9 cellular contexts compared by ENCODE assay signal in genomic region chr16:67277294-67277998, GRCh38. TPM values are rescaled to one million over a fixed set of nuclear protein-coding genes. Genes with fewer than 3 reads are reported as not detected.
A peak's percentile ranks its signal among the peaks of the same experiment; 100 is the strongest.
DNase-seq lines count a peak whose midpoint lies in the region; ATAC-seq and TF ChIP-seq lines count a peak whose summit lies in the region.
"Had no signal": no experiment of that assay in that cellular context is flagged by ENCODE, and none has a peak within 500 bp of the region (broad histone marks: within the 10 kb centered on the region; RNA-seq: fewer than 3 reads in every experiment).

No MANE protein-coding gene starts in this region.

- BruUV-seq in PC-9 (replicated peaks; lab: Mats Ljungman, UMichigan): TSS peak; percentile 29

- H3F3A ChIP-seq in PC-9 (ENCODE audit: insufficient read depth, low read depth): peaks cover 28% of the 10 kb centered on the region

- peaks cover 10% of the 10 kb centered on the region for H3K36me3 Mint-ChIP-seq in effector memory CD8-positive, alpha-beta T cell (ENCODE audit: insufficient read depth)
- no peaks in the 10 kb centered on the region for H3K36me3 Mint-ChIP-seq in glutamatergic neuron (ENCODE audit: unreplicated experiment)

- H3K27me3 Mint-ChIP-seq in effector memory CD8-positive, alpha-beta T cell: no peaks in the 10 kb centered on the region
- H3K27me3 Mint-ChIP-seq in glutamatergic neuron (ENCODE audit: unreplicated experiment): no peaks in the 10 kb centered on the region

- H3K4me1 ChIP-seq in PC-9 (replicated peaks; ENCODE audit: insufficient read depth) (peaks cover 24% of the 10 kb centered on the region), ovary (ENCODE audit: insufficient read depth) (peaks cover 12% of the 10 kb centered on the region)

- no peaks in the 10 kb centered on the region for H3K9me3 Mint-ChIP-seq in effector memory CD8-positive, alpha-beta T cell
- H3K9me3 Mint-ChIP-seq in glutamatergic neuron (ENCODE audit: unreplicated experiment): peaks cover 5% of the 10 kb centered on the region

- H2AFZ ChIP-seq in PC-9: no peak overlapping the region

- peak overlapping the region; percentile 67 to 81 for H3K27ac Mint-ChIP-seq in effector memory CD8-positive, alpha-beta T cell
- no peak overlapping the region for H3K27ac Mint-ChIP-seq in glutamatergic neuron (ENCODE audit: unreplicated experiment)

- no peak for TF ChIP-seq POLR2A in ovary (IDR thresholded peaks at IDR 0.05)

- peak overlapping the region; percentile 61 to 69 for H3K4me3 Mint-ChIP-seq in effector memory CD8-positive, alpha-beta T cell
- no peak overlapping the region for H3K4me3 Mint-ChIP-seq in glutamatergic neuron (ENCODE audit: unreplicated experiment)

- CTCF ChIA-PET in PC-9 (lab: Charles Lee): interaction anchor here (0.5 to 2.4 kb wide), 8 partner anchors 12 to 137 kb away, joined by 3 to 11 read pairs (median 4); partner anchors contain the start of gene NOL3

- H3K27me3 ChIP-seq in PC-9 (ENCODE audit: insufficient read depth, low read depth): no peaks in the 10 kb centered on the region
- H3K27me3 ChIP-seq in ovary: no peaks in the 10 kb centered on the region
- H3K27me3 ChIP-seq in WERI-Rb-1 (ENCODE audit: insufficient read depth, low read depth, severe bottlenecking): no peaks in the 10 kb centered on the region

- H3K4me3 ChIP-seq in PC-9 (peak overlapping the region; percentile 75; the same call in 1 of the 2 replicates), ovary (no peak overlapping the region), WERI-Rb-1 (ENCODE audit: low read depth, low read length) (no peak overlapping the region)

- no peaks in the 10 kb centered on the region for H3K9me2 ChIP-seq in PC-9 (ENCODE audit: insufficient read depth)

- H3K27ac ChIP-seq in PC-9 (peak overlapping the region; percentile 70), ovary (peak overlapping the region in 1 of 2 donors; percentile 50), WERI-Rb-1 (no peak overlapping the region)

- no peak for TF ChIP-seq CTCF in PC-9 (conservative IDR thresholded peaks at IDR 0.05)
- no peak for TF ChIP-seq CTCF in ovary (IDR thresholded peaks at IDR 0.05)
- no peak for TF ChIP-seq CTCF in WERI-Rb-1 (IDR thresholded peaks at IDR 0.05; ENCODE audit: low read depth, low read length)
- no peak for TF ChIP-seq CTCF in glutamatergic neuron (IDR thresholded peaks at IDR 0.05; ENCODE audit: partially characterized antibody, unreplicated experiment)

- DNase-seq in EH (ENCODE audit: low read depth) (peak; percentile 99), PC-9 (peak; percentile 87 to 91), ovary (peak in 3 of 5 donors; percentile 47 to 61 (median 60)), WERI-Rb-1 (no peak), DMS 273 (lab: John Stamatoyannopoulos, UW; ENCODE audit: unreplicated experiment) (no peak), glutamatergic neuron (no peak)
- DNase-seq in effector memory CD8-positive, alpha-beta T cell: no peak

- intact Hi-C loops in PC-9 (cut with micrococcal nuclease; ENCODE audit: unreplicated experiment): loop anchor here (2.0 to 5.0 kb wide), 4 partner anchors 31 to 190 kb away; partner anchors contain the start of gene FHOD1
- intact Hi-C loops in ovary (cut with DNase I): loop anchor here in 1 of 4 donors (5.0 kb wide), 1 partner anchor 120 kb away; no protein-coding TSS in a partner anchor

- H3K36me3 ChIP-seq in PC-9 (ENCODE audit: low read depth) (peaks cover 5% of the 10 kb centered on the region; the same call in 1 of the 2 replicates), ovary (no peaks in the 10 kb centered on the region), WERI-Rb-1 (peaks cover 38% of the 10 kb centered on the region)

- no peaks in the 10 kb centered on the region for H4K20me1 ChIP-seq in PC-9 (ENCODE audit: insufficient read depth)

- TF ChIP-seq EP300 in ovary (IDR thresholded peaks at IDR 0.05): no peak

- no peak for ATAC-seq in effector memory CD8-positive, alpha-beta T cell (replicated peaks)
- ATAC-seq in HG03432 (IDR thresholded peaks at IDR 0.05; ENCODE audit: unreplicated experiment): no peak

- peak overlapping the region; percentile 93 for H3K4me2 ChIP-seq in PC-9

- H3K9me3 ChIP-seq in PC-9 (ENCODE audit: insufficient read depth, low read depth): no peaks in the 10 kb centered on the region
- no peaks in the 10 kb centered on the region for H3K9me3 ChIP-seq in ovary
- no peaks in the 10 kb centered on the region for H3K9me3 ChIP-seq in WERI-Rb-1 (ENCODE audit: severe bottlenecking)

- POLR2A ChIA-PET in PC-9 (lab: Charles Lee; ENCODE audit: unreplicated experiment): interaction anchor here (0.5 to 1.1 kb wide), 7 partner anchors 8 to 960 kb away, joined by 3 to 8 read pairs (median 5); partner anchors contain the start of gene FHOD1

- 71 to 79% (median 77%) methylated on average over 4 of the region's 4 CpGs for WGBS in ovary, 3 donors

- H3K4me1 Mint-ChIP-seq in effector memory CD8-positive, alpha-beta T cell (ENCODE audit: low read depth in 2 of 2): peaks cover 0 to 9% of the 10 kb centered on the region in 2 donors
- no peaks in the 10 kb centered on the region for H3K4me1 Mint-ChIP-seq in glutamatergic neuron (ENCODE audit: low read depth, unreplicated experiment)

- H3K79me2 ChIP-seq in PC-9 (ENCODE audit: low read depth): peaks cover 23% of the 10 kb centered on the region; the same call in 1 of the 2 replicates

RNA-seq across cellular contexts. Expression of gene PLEKHG4, which starts 1.9 kb away (rescaled TPM):
- total RNA-seq in PC-9 (2021) (14.0 and 17.3 TPM in 2 replicates), ovary (10 to 100 TPM; 12.4 to 37.9 (median 27.6) TPM), glutamatergic neuron (ENCODE audit: unreplicated experiment) (3.4 TPM)
- 10 to 100 TPM in 1 of 2 donors, 1 to 10 TPM in 1; 5.1 to 38.6 TPM for polyA plus RNA-seq in ovary

RNA-seq across cellular contexts. Expression of gene SLC9A5, which starts 28.7 kb away (rescaled TPM):
- total RNA-seq in PC-9 (2021): 5.2 and 6.9 TPM in 2 replicates
- 1 to 10 TPM in 5 of 7 donors, under 1 TPM in 2; 0.36 to 3.1 (median 1.3) TPM for total RNA-seq in ovary
- 1 to 10 TPM in 1 of 2 donors, under 1 TPM in 1; 0.53 to 1.1 TPM for polyA plus RNA-seq in ovary
- total RNA-seq in glutamatergic neuron (ENCODE audit: unreplicated experiment): 1.4 TPM

RNA-seq across cellular contexts. Expression of gene FHOD1, which starts 30.2 kb away (rescaled TPM):
- total RNA-seq in PC-9 (2021) (58.2 and 60.0 TPM in 2 replicates), ovary (10 to 100 TPM; 17.2 to 84.2 (median 41.8) TPM), glutamatergic neuron (ENCODE audit: unreplicated experiment) (18.8 TPM)
- 10 to 100 TPM; 16.0 to 26.2 TPM for polyA plus RNA-seq in ovary

RNA-seq across cellular contexts. Expression of gene KCTD19, which starts 49.1 kb away (rescaled TPM):
- total RNA-seq in PC-9 (2021) (0.35 TPM in 1 of 2 replicates, not detected in the other), ovary (under 1 TPM in 3 of 7 donors, not detected in 4; 0.05 to 0.32 (median 0.12) TPM), glutamatergic neuron (ENCODE audit: unreplicated experiment) (1.0 TPM)
- under 1 TPM; 0.07 to 0.70 TPM for polyA plus RNA-seq in ovary
- total RNA-seq: SK-MEL-5 had no signal

RNA-seq across cellular contexts. Expression of gene LRRC36, which starts 49.2 kb away (rescaled TPM):
- total RNA-seq in PC-9 (2021): not detected in 2 replicates
- total RNA-seq in ovary: 1 to 10 TPM in 4 of 7 donors, under 1 TPM in 2, not detected in 1; 0.58 to 2.6 (median 1.2) TPM
- under 1 TPM; 0.59 to 0.80 TPM for polyA plus RNA-seq in ovary
- not detected for total RNA-seq in glutamatergic neuron (ENCODE audit: unreplicated experiment)

Comparison
In these comparisons a context has a peak if more than half of its experiments do, and no peak if none do; other contexts are left out.
1. DNase-seq: peak in EH (single experiment), PC-9 (2 of 2) and ovary (3 of 5); none in effector memory CD8-positive, alpha-beta T cell (0 of 3), WERI-Rb-1 (single experiment), DMS 273 (single experiment) and glutamatergic neuron (single experiment).